In genomic region chr15:101657171-101657570, GRCh38 we compare ENCODE assay signal across 17 cellular contexts.
"Had no signal": no experiment of that assay in that cellular context is flagged by ENCODE, and none has a peak within 500 bp of the region (broad histone marks: within the 10 kb centered on the region; RNA-seq: fewer than 3 reads in every experiment).

No MANE protein-coding gene starts in this region.

- H3K36me3 Mint-ChIP-seq: IgD-negative memory B cell had no signal

- H3K9me3 ChIP-seq: SJCRH30 had no signal

- H3K27ac Mint-ChIP-seq: IgD-negative memory B cell had no signal

- ATAC-seq: Panc1, PC-3, SK-N-SH treated with all-trans-retinoic acid at 6 μM for 48 hours had no signal

- H3K4me3 Mint-ChIP-seq: IgD-negative memory B cell had no signal

- H3K27ac ChIP-seq: HL-60, RWPE1, SJCRH30 had no signal

- H3K27me3 ChIP-seq: SJCRH30 had no signal

- H3K4me3 ChIP-seq: K562, SJCRH30 had no signal

- H3K27me3 Mint-ChIP-seq: IgD-negative memory B cell had no signal

- H3K4me1 ChIP-seq: SJCRH30 had no signal

- H3K9me3 Mint-ChIP-seq: IgD-negative memory B cell had no signal

- DNase-seq: MV-4-11; NCI-H1417 treated with DMSO at 0.1 percent for 48 hours; NCI-H146; NCI-H1930; NCI-H446 treated with DMSO at 0.1 percent for 48 hours; NCI-H510A treated with DMSO at 0.1 percent for 48 hours; NCI-H526; NCI-H82; NK-92 treated with Interleukin-12 subunit alpha and Interleukin-12 subunit beta, amount 100 ng/mL, for 24 hours; PC-3; SJCRH30 had no signal
